13 cellular contexts compared by ENCODE assay signal in the genomic region with DNA sequence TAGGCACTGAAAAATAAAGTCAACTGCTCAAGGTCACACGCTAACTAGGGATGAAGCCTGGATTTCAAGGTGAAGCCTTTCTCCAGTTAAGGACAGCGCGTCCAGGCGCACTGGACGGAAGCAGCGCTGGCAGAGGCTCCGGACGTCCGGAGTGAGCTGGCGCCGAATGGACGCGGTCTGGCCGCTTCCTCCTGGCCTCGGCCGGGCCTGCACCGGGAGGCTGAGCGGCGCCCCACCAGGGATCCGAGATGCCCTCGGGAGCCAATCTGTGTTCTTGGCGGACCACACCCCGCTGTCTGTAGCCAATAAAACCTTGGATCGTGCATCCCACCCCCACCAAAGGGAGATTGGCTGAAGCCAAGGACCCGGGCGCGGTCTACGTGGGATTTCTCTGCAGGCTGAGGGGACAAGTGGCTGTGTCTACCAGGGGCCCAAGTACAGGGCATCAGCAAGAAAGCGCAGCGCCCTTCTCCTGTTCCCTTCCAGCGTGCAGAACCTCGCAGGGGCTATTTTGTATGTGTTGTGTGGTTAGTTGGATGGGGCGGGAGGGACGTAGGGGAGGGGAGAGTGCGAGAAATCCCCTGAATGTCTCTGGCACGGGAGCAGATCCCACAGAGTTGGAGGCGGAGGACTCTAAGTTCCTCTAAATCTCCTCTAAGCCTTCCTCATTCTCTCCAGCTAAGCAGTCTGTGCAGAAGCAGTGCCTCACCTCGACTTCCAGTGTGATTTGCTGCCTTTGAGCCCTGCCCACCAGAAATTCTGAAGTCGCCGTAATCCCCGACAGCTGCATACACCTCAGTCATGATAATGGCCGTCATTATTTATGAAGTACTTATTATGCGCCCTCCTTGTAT. TPM values are rescaled to one million over a fixed set of nuclear protein-coding genes. Genes with fewer than 3 reads are reported as not detected.
A peak's percentile ranks its signal among the peaks of the same experiment; 100 is the strongest.
DNase-seq lines count a peak whose midpoint lies in the region; TF ChIP-seq lines count a peak whose summit lies in the region.
"Had no signal": no experiment of that assay in that cellular context is flagged by ENCODE, and none has a peak within 500 bp of the region (broad histone marks: within the 10 kb centered on the region; RNA-seq: fewer than 3 reads in every experiment).

No MANE protein-coding gene starts in this region.

- DNase-seq in MV-4-11 (lab: John Stamatoyannopoulos, UW) (peak; percentile 82), adipocyte (ENCODE audit: low read depth) (no peak), iris pigment epithelial cell (ENCODE audit: low read depth) (peak; percentile 23), Calu3 (no peak), sigmoid colon (no peak), AG08395 (ENCODE audit: low spot score) (no peak)
- no peak for DNase-seq in activated T-cell treated with anti-CD3 and anti-CD28 coated beads, Interleukin-2, amount 50 U/mL, for 1 hour
- DNase-seq: cerebellar nuclear complex; stimulated activated CD4-positive, alpha-beta T cell treated with anti-CD3 and anti-CD28 coated beads, Interleukin-4, amount 100 ng/mL, for 24 hours had no signal

- no peaks in the 10 kb centered on the region for H3K27me3 Mint-ChIP-seq in Calu3 (ENCODE audit: unreplicated experiment)

- peaks cover 28% of the 10 kb centered on the region for H3K36me3 Mint-ChIP-seq in Calu3 (ENCODE audit: insufficient read depth, unreplicated experiment)

- H3K4me1 ChIP-seq in adipocyte (ENCODE audit: control insufficient read depth, insufficient read depth, low read length) (peaks cover 18% of the 10 kb centered on the region), subcutaneous abdominal adipose tissue (ENCODE audit: control insufficient read depth in 5 of 5, insufficient read depth in 5 of 5, low read length in 5 of 5) (peaks cover 2 to 42% (median 35%) of the 10 kb centered on the region in 5 donors), sigmoid colon (peaks cover 0 to 32% (median 29%) of the 10 kb centered on the region in 4 donors)

- 75 to 86% methylated on average over 43 of the region's 43 CpGs for WGBS in sigmoid colon, 2 donors

- intact Hi-C loops in Calu3 (cut with micrococcal nuclease; ENCODE audit: unreplicated experiment) (no loop called here), sigmoid colon (cut with DNase I) (no loop called here)

- H3K27me3 ChIP-seq in adipocyte (replicated peaks; ENCODE audit: control insufficient read depth, insufficient read depth, low read length) (no peaks in the 10 kb centered on the region), subcutaneous abdominal adipose tissue (ENCODE audit: control insufficient read depth in 5 of 5, insufficient read depth in 4 of 5, low read length in 5 of 5) (no peaks in the 10 kb centered on the region), sigmoid colon (no peaks in the 10 kb centered on the region)

- H3K4me3 ChIP-seq in adipocyte (ENCODE audit: low read length) (peak overlapping the region; percentile 33), subcutaneous abdominal adipose tissue (ENCODE audit: low read depth in 1 of 5, low read length in 5 of 5) (peak overlapping the region in 3 of 5 donors; percentile 27 to 35 (median 35)), sigmoid colon (no peak overlapping the region)
- H3K4me3 ChIP-seq: GM12878 had no signal

- no peak overlapping the region for H3K4me3 Mint-ChIP-seq in Calu3 (ENCODE audit: low read depth, unreplicated experiment)

- no peaks in the 10 kb centered on the region for H3K36me3 ChIP-seq in adipocyte (ENCODE audit: control insufficient read depth, insufficient read depth, low read length, severe bottlenecking)
- peaks cover 0 to 3% (median 0%) of the 10 kb centered on the region in 5 donors for H3K36me3 ChIP-seq in subcutaneous abdominal adipose tissue (ENCODE audit: control insufficient read depth in 5 of 5, insufficient read depth in 5 of 5, low read length in 5 of 5)
- no peaks in the 10 kb centered on the region for H3K36me3 ChIP-seq in sigmoid colon

- no peak for TF ChIP-seq POLR2A in sigmoid colon (IDR thresholded peaks at IDR 0.05)

- H3K9me3 ChIP-seq in adipocyte (ENCODE audit: control insufficient read depth, low read length) (no peaks in the 10 kb centered on the region), subcutaneous abdominal adipose tissue (ENCODE audit: control insufficient read depth in 5 of 5, low read length in 5 of 5) (no peaks in the 10 kb centered on the region), sigmoid colon (no peaks in the 10 kb centered on the region)

- no peak overlapping the region for H3K27ac ChIP-seq in subcutaneous abdominal adipose tissue (ENCODE audit: low read depth, low read length)
- peak overlapping the region in 1 of 4 donors; percentile 9 for H3K27ac ChIP-seq in sigmoid colon
- H3K27ac ChIP-seq: parathyroid adenoma had no signal

- H3K9me3 Mint-ChIP-seq in Calu3 (ENCODE audit: low read depth, unreplicated experiment) = no peaks in the 10 kb centered on the region
- H3K9me3 Mint-ChIP-seq: activated T-helper 2 cell treated with anti-CD3 and anti-CD28 coated beads, Interferon-gamma antibody, Interleukin-2, Interleukin-4, amounts not matched to agents 10 μg/mL and 5 μg/mL and 100 μg/mL, durations not matched to agents 14 hours and 24 hours and 36 hours had no signal

- CTCF ChIA-PET in Calu3 (lab: Charles Lee) = no interaction called here

- TF ChIP-seq EP300 in sigmoid colon (IDR thresholded peaks at IDR 0.05) = no peak

- H3K27ac Mint-ChIP-seq in Calu3 (ENCODE audit: unreplicated experiment) = no peak overlapping the region
- H3K27ac Mint-ChIP-seq: activated T-helper 2 cell treated with anti-CD3 and anti-CD28 coated beads, Interferon-gamma antibody, Interleukin-2, Interleukin-4, amounts not matched to agents 10 μg/mL and 5 μg/mL and 100 μg/mL, durations not matched to agents 14 hours and 24 hours and 36 hours had no signal

- peaks cover 7% of the 10 kb centered on the region for H3K4me1 Mint-ChIP-seq in Calu3 (ENCODE audit: low read depth, unreplicated experiment)

- no peak for TF ChIP-seq CTCF in Calu3 (IDR thresholded peaks at IDR 0.05; ENCODE audit: unreplicated experiment)
- TF ChIP-seq CTCF in sigmoid colon (IDR thresholded peaks at IDR 0.05) = no peak

- H3K9ac ChIP-seq in adipocyte (ENCODE audit: low read length) (no peak overlapping the region), subcutaneous abdominal adipose tissue (ENCODE audit: low read length in 5 of 5) (no peak overlapping the region)
- H3K9ac ChIP-seq: parathyroid adenoma had no signal

- BruUV-seq in Calu3 (replicated peaks; lab: Mats Ljungman, UMichigan) = no TSS peak

RNA-seq across cellular contexts. Expression of gene AKAP10, which starts 2.5 kb away (rescaled TPM):
- total RNA-seq in Calu3 (2022) (25.2 and 27.7 TPM in 2 replicates), sigmoid colon (10 to 100 TPM; 24.0 to 37.5 (median 30.9) TPM)
- polyA plus RNA-seq in sigmoid colon = 10 to 100 TPM in 2 of 3 donors, 1 to 10 TPM in 1; 9.5 to 12.0 (median 11.4) TPM

RNA-seq across cellular contexts. Expression of gene SPECC1, which starts 29.0 kb away (rescaled TPM):
- total RNA-seq in Calu3 (2022) (42.3 and 53.5 TPM in 2 replicates), sigmoid colon (10 to 100 TPM; 10.9 to 43.5 (median 17.4) TPM)
- polyA plus RNA-seq in sigmoid colon = 10 to 100 TPM; 45.9 to 98.3 (median 69.1) TPM

Comparison
In these comparisons a context has a peak if more than half of its experiments do, and no peak if none do; other contexts are left out.
1. DNase-seq: peak in MV-4-11 (single experiment) and iris pigment epithelial cell (single experiment); none in adipocyte (single experiment), Calu3 (single experiment), sigmoid colon (single experiment), AG08395 (single experiment) and activated T-cell treated with anti-CD3 and anti-CD28 coated beads, Interleukin-2, amount 50 U/mL, for 1 hour (single experiment).
2. H3K4me3 ChIP-seq: peak in adipocyte (single experiment) and subcutaneous abdominal adipose tissue (3 of 5); none in sigmoid colon (0 of 4).